1 cellular context compared by ENCODE assay signal in the genomic region with DNA sequence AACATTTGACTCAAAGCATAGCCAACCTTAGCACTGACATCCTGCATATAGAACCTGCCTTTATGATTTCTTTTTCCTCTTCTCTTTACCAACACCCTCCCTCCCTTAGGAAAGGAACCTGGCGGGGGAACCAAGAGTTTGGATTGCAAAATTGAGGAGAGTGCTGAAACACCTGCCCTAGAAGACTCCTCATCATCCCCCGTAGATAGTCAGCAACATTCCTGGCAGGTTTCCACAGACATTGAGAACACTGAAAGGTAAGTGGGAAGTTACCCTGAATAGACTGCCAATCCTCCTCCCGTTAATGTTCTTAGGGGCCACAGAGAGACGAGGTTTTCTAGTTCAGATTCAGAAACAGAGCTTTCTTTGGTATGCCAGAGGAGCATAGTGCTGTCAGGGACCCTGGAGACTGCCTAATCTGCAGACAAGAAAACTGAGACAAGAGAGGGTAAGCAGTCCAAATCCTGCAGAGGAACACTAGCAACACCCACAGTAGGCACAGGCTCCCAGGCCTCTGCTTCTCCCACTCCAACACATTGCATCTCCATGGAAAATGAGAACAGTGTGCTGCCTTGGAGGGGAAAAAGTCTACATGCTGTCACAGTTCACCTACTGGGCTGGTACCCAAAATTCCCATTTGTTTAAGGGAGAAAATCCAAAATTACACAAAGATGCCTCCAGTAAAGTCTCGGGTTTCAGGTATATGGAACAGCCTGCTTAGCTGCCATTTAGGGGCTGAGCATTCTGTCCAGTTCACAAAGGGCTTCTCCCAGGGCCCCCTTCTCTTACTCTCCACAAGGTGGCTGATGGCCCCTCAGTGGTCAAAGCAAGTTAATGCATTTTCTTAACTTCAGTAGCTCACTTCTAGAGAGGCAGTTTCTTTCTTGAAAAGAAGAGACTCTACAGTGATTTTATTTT.
TF ChIP-seq lines count a peak whose summit lies in the region.

No MANE protein-coding gene starts in this region.

TF ChIP-seq in Ishikawa, 13 proteins besides CTCF, POLR2A, EP300 and RAD21 (continued from another document):
- TF ChIP-seq, protein P1, sequence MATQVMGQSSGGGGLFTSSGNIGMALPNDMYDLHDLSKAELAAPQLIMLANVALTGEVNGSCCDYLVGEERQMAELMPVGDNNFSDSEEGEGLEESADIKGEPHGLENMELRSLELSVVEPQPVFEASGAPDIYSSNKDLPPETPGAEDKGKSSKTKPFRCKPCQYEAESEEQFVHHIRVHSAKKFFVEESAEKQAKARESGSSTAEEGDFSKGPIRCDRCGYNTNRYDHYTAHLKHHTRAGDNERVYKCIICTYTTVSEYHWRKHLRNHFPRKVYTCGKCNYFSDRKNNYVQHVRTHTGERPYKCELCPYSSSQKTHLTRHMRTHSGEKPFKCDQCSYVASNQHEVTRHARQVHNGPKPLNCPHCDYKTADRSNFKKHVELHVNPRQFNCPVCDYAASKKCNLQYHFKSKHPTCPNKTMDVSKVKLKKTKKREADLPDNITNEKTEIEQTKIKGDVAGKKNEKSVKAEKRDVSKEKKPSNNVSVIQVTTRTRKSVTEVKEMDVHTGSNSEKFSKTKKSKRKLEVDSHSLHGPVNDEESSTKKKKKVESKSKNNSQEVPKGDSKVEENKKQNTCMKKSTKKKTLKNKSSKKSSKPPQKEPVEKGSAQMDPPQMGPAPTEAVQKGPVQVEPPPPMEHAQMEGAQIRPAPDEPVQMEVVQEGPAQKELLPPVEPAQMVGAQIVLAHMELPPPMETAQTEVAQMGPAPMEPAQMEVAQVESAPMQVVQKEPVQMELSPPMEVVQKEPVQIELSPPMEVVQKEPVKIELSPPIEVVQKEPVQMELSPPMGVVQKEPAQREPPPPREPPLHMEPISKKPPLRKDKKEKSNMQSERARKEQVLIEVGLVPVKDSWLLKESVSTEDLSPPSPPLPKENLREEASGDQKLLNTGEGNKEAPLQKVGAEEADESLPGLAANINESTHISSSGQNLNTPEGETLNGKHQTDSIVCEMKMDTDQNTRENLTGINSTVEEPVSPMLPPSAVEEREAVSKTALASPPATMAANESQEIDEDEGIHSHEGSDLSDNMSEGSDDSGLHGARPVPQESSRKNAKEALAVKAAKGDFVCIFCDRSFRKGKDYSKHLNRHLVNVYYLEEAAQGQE (IDR thresholded peaks at IDR 0.05; ENCODE audit: low read depth) = no peak
- TF ChIP-seq, protein P2, sequence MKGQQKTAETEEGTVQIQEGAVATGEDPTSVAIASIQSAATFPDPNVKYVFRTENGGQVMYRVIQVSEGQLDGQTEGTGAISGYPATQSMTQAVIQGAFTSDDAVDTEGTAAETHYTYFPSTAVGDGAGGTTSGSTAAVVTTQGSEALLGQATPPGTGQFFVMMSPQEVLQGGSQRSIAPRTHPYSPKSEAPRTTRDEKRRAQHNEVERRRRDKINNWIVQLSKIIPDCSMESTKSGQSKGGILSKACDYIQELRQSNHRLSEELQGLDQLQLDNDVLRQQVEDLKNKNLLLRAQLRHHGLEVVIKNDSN (IDR thresholded peaks at IDR 0.05) = no peak
- TF ChIP-seq NFIC (IDR thresholded peaks at IDR 0.05) = no peak
- TF ChIP-seq ZBTB7A (IDR thresholded peaks at IDR 0.05; ENCODE audit: low read depth) = no peak
